Comparison of ENCODE assay signal across 14 cellular contexts in the genomic region with DNA sequence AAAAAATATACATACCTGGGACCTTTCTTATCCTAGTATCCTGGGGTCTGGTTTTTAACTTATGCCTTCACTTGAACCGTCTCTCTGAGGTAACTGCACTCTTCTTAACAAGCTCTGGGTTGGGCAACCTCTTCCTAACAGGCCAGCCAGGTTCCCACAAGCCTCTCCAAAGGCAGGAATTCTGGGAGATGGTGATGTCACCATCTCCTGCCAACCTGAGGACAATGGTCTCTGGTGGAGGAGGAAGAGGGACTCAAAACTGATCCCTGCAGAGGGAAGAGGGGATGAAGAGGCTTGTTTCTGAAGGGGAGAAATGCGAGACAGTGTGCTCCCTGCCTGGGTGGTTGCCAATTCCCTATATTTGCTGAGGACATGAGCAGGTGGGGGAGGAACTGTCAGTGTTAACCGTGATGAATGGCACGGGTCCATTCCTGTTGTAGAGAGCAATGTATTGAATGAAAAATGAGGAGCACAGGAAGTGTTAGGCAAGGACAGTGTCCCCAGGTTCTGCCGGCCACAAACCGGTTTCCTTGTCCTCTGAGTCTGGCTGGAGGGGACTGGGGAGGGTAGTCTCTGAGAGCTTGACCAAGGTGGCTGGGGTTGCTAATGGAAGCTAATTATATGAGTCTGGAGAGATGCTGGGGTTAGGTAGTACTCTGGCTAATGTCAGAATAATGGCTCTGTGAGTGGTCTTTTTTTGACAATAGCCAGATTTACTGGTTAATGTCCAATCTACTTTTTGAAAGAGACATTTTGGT.
DNase-seq lines count a peak whose midpoint lies in the region; ATAC-seq and TF ChIP-seq lines count a peak whose summit lies in the region.
"Had no signal": no experiment of that assay in that cellular context is flagged by ENCODE, and none has a peak within 500 bp of the region (broad histone marks: within the 10 kb centered on the region; RNA-seq: fewer than 3 reads in every experiment).

No MANE protein-coding gene starts in this region.

- no peak overlapping the region for H3K4me3 Mint-ChIP-seq in HFFc6
- H3K4me3 Mint-ChIP-seq: activated naive CD4-positive, alpha-beta T cell treated with anti-CD3 and anti-CD28 coated beads, Interleukin-2, amount 50 U/mL, for 24 hours; neural crest cell had no signal

- peaks cover 38% of the 10 kb centered on the region for H3K27me3 Mint-ChIP-seq in HFFc6 (ENCODE audit: insufficient read depth)

- peaks cover 5% of the 10 kb centered on the region; the same call in 1 of the 2 replicates for H3K4me1 Mint-ChIP-seq in HFFc6 (ENCODE audit: low read depth)
- H3K4me1 Mint-ChIP-seq: activated naive CD4-positive, alpha-beta T cell treated with anti-CD3 and anti-CD28 coated beads, Interleukin-2, amount 50 U/mL, for 24 hours had no signal

- no peak overlapping the region for H3K27ac Mint-ChIP-seq in HFFc6
- H3K27ac Mint-ChIP-seq: activated naive CD4-positive, alpha-beta T cell treated with anti-CD3 and anti-CD28 coated beads, Interleukin-2, amount 50 U/mL, for 24 hours had no signal

- ATAC-seq in left lobe of liver: peak; percentile 56
- no peak for ATAC-seq in HG03442 (IDR thresholded peaks at IDR 0.05; ENCODE audit: unreplicated experiment)

- H3K4me1 ChIP-seq in BE2C: peaks cover 23% of the 10 kb centered on the region

- H3K9me3 Mint-ChIP-seq in HFFc6: no peaks in the 10 kb centered on the region
- H3K9me3 Mint-ChIP-seq: activated naive CD4-positive, alpha-beta T cell treated with anti-CD3 and anti-CD28 coated beads, Interleukin-2, amount 50 U/mL, for 24 hours; neural crest cell had no signal

- TF ChIP-seq CTCF in BE2C (IDR thresholded peaks at IDR 0.05; ENCODE audit: low read depth, low read length) (no peak), HFFc6 (IDR thresholded peaks at IDR 0.05) (no peak)

- no peaks in the 10 kb centered on the region for H3K36me3 Mint-ChIP-seq in HFFc6 (ENCODE audit: low read depth)
- H3K36me3 Mint-ChIP-seq: activated naive CD4-positive, alpha-beta T cell treated with anti-CD3 and anti-CD28 coated beads, Interleukin-2, amount 50 U/mL, for 24 hours had no signal

- no peaks in the 10 kb centered on the region for H3K27me3 ChIP-seq in BE2C
- H3K27me3 ChIP-seq: cardiac muscle cell, tibial nerve had no signal

- DNase-seq in BE2C: peak; percentile 86
- peak; percentile 39 to 95 (median 79) for DNase-seq in NCI-H1417 (lab: John Stamatoyannopoulos, UW)
- DNase-seq in NCI-H748 (lab: John Stamatoyannopoulos, UW; ENCODE audit: unreplicated experiment): peak; percentile 80
- no peak for DNase-seq in left lobe of liver (ENCODE audit: low spot score)
- no peak for DNase-seq in HFFc6
- no peak for DNase-seq in HPDE6-E6E7 (ENCODE audit: extremely low spot score)
- DNase-seq in GM03348 (ENCODE audit: low spot score): no peak
- DNase-seq: activated CD4-positive, CD25-positive, alpha-beta regulatory T cell; activated CD8-positive, alpha-beta memory T cell treated with anti-CD3 and anti-CD28 coated beads, Interleukin-2, amount 50 U/mL, for 4 hours had no signal

- H3K9me3 ChIP-seq in BE2C: no peaks in the 10 kb centered on the region
- H3K9me3 ChIP-seq: tibial nerve had no signal

- H3K4me3 ChIP-seq in BE2C (ENCODE audit: low read depth, low read length): no peak overlapping the region
- H3K4me3 ChIP-seq: cardiac muscle cell, tibial nerve had no signal

- H3K36me3 ChIP-seq in BE2C: no peaks in the 10 kb centered on the region
- H3K36me3 ChIP-seq: cardiac muscle cell, tibial nerve had no signal

Comparison
In these comparisons a context has a peak if more than half of its experiments do, and no peak if none do; other contexts are left out.
1. DNase-seq: peak in BE2C (single experiment), NCI-H1417 (3 of 3) and NCI-H748 (single experiment); none in left lobe of liver (single experiment), HFFc6 (single experiment), HPDE6-E6E7 (single experiment) and GM03348 (single experiment).